In genomic region chr3:24264748-24265158, GRCh38 we compare ENCODE assay signal across 8 cellular contexts.
A peak's percentile ranks its signal among the peaks of the same experiment; 100 is the strongest.
DNase-seq lines count a peak whose midpoint lies in the region; ATAC-seq, FAIRE-seq and TF ChIP-seq lines count a peak whose summit lies in the region.

No MANE protein-coding gene starts in this region.

- peaks cover 16% of the 10 kb centered on the region for H3K4me1 Mint-ChIP-seq in Calu3 (ENCODE audit: low read depth, unreplicated experiment)

- no peak overlapping the region for H3K27ac ChIP-seq in RWPE2 (ENCODE audit: poor library complexity, severe bottlenecking)
- H3K27ac ChIP-seq in psoas muscle: no peak overlapping the region

- H3K4me3 ChIP-seq in RWPE2 (ENCODE audit: severe bottlenecking): no peak overlapping the region
- H3K4me3 ChIP-seq in psoas muscle: no peak overlapping the region

- CTCF ChIA-PET in Calu3 (lab: Charles Lee): interaction anchor here (0.6 to 1.3 kb wide), 6 partner anchors 9 to 807 kb away, joined by 3 to 9 read pairs (median 3); partner anchors contain the start of gene THRB

- peaks cover 4% of the 10 kb centered on the region for H3K9me3 Mint-ChIP-seq in Calu3 (ENCODE audit: low read depth, unreplicated experiment)

- no peaks in the 10 kb centered on the region for H3K9me3 ChIP-seq in RWPE2 (ENCODE audit: severe bottlenecking)
- no peaks in the 10 kb centered on the region for H3K9me3 ChIP-seq in psoas muscle

- peak; percentile 41 for DNase-seq in Calu3
- DNase-seq in GM19239 (ENCODE audit: insufficient read length, low spot score): peak; percentile 28
- no peak for DNase-seq in RWPE2 (ENCODE audit: low spot score)
- DNase-seq in fibroblast of peridontal ligament (ENCODE audit: extremely low read depth): peak; percentile 56
- no peak for DNase-seq in psoas muscle
- no peak for DNase-seq in middle frontal gyrus (ENCODE audit: extremely low spot score, low spot score)
- DNase-seq in mucosa of gallbladder (ENCODE audit: low spot score): no peak

- H3K4me3 Mint-ChIP-seq in Calu3 (ENCODE audit: low read depth, unreplicated experiment): no peak overlapping the region

- H3K36me3 Mint-ChIP-seq in Calu3 (ENCODE audit: insufficient read depth, unreplicated experiment): no peaks in the 10 kb centered on the region

- H3K4me1 ChIP-seq in RWPE2 (ENCODE audit: insufficient read depth, poor library complexity, severe bottlenecking): no peaks in the 10 kb centered on the region
- H3K4me1 ChIP-seq in psoas muscle: peaks cover 36% of the 10 kb centered on the region

- TF ChIP-seq CTCF in Calu3 (IDR thresholded peaks at IDR 0.05; ENCODE audit: unreplicated experiment): peak; percentile 19
- peak; percentile 89 for TF ChIP-seq CTCF in RWPE2 (IDR thresholded peaks at IDR 0.05; ENCODE audit: poor library complexity, severe bottlenecking)
- peak; percentile 76 for TF ChIP-seq CTCF in psoas muscle (IDR thresholded peaks at IDR 0.05)

- H3K36me3 ChIP-seq in RWPE2 (ENCODE audit: low read depth) (no peaks in the 10 kb centered on the region), psoas muscle (ENCODE audit: insufficient read depth in 1 of 2, low read depth in 1 of 2) (no peaks in the 10 kb centered on the region)

- H3K27me3 ChIP-seq in RWPE2 (ENCODE audit: insufficient read depth, poor library complexity, severe bottlenecking): no peaks in the 10 kb centered on the region
- H3K27me3 ChIP-seq in psoas muscle (ENCODE audit: insufficient read depth in 3 of 3, low read length in 2 of 3): no peaks in the 10 kb centered on the region

- 51 to 63% (median 54%) methylated on average over 3 of the region's 3 CpGs for whole genome bisulfite sequencing in psoas muscle, 3 donors

- no TSS peak for BruUV-seq in Calu3 (replicated peaks; lab: Mats Ljungman, UMichigan)

- ATAC-seq in HG03280 (IDR thresholded peaks at IDR 0.05; ENCODE audit: unreplicated experiment) (peak; percentile 74), RWPE2 (ENCODE audit: low read depth) (peak; percentile 42; the same call in 2 of the 3 replicates), psoas muscle (peak in 3 of 4 donors; percentile 37 to 58 (median 40))

- peak; percentile 92 for FAIRE-seq in GM19239 (lab: Jason Lieb, UNC)

- H3K27ac Mint-ChIP-seq in Calu3 (ENCODE audit: unreplicated experiment): peak overlapping the region; percentile 29

- intact Hi-C loops in Calu3 (cut with micrococcal nuclease; ENCODE audit: unreplicated experiment): loop anchor here (1.0 to 2.0 kb wide), 2 partner anchors 232 to 376 kb away; no protein-coding TSS in a partner anchor
- intact Hi-C loops in psoas muscle (cut with DNase I): loop anchor here (5.0 to 10.0 kb wide), 4 partner anchors 100 to 420 kb away; partner anchors contain the start of gene THRB (in 1 of the 2)

- no peaks in the 10 kb centered on the region for H3K27me3 Mint-ChIP-seq in Calu3 (ENCODE audit: unreplicated experiment)

Comparison
In these comparisons a context has a peak if more than half of its experiments do, and no peak if none do; other contexts are left out.
1. DNase-seq: peak in Calu3 (single experiment), GM19239 (single experiment) and fibroblast of peridontal ligament (single experiment); none in RWPE2 (single experiment), psoas muscle (0 of 2), middle frontal gyrus (single experiment) and mucosa of gallbladder (single experiment).
2. CTCF ChIP-seq: peak in every context shown above with its lines; median percentile 89 in RWPE2; 76 in psoas muscle; 19 in Calu3.
3. Peak in every context shown above with its lines, with median percentiles within 50 percentile points of each other: ATAC-seq.